Comparison of ENCODE assay signal across 9 cellular contexts in genomic region chr4:69760455-69760854, GRCh38. TPM values are rescaled to one million over a fixed set of nuclear protein-coding genes. Genes with fewer than 3 reads are reported as not detected.
DNase-seq lines count a peak whose midpoint lies in the region; ATAC-seq, FAIRE-seq and TF ChIP-seq lines count a peak whose summit lies in the region.
"Had no signal": no experiment of that assay in that cellular context is flagged by ENCODE, and none has a peak within 500 bp of the region (broad histone marks: within the 10 kb centered on the region; RNA-seq: fewer than 3 reads in every experiment).

Gene SULT1B1, minus strand, starts transcription at chr4:69760620. Its CDS starts 5,403 bp downstream, at chr4:69755217.

- TF ChIP-seq CTCF in HepG2 (CRISPR knock-in tag; IDR thresholded peaks at IDR 0.05) (no peak), upper lobe of right lung (IDR thresholded peaks at IDR 0.05) (no peak)

- H3K4me3 ChIP-seq in HepG2 (replicated peaks in 1 of 3; ENCODE audit: insufficient read depth in 1 of 3, low read depth in 2 of 3, low read length in 3 of 3), result no peak within 1 kb of the TSS
- peak within 1 kb of the TSS; percentile 12 for H3K4me3 ChIP-seq in upper lobe of right lung
- H3K4me3 ChIP-seq: tibial nerve had no signal

- H4K20me1 ChIP-seq in HepG2 (ENCODE audit: insufficient read depth, low read length), result no peaks in the 10 kb centered on the region

- H3K9me3 ChIP-seq in HepG2 (ENCODE audit: low read length) (no peaks in the 10 kb centered on the region), upper lobe of right lung (no peaks in the 10 kb centered on the region)
- H3K9me3 ChIP-seq: tibial nerve had no signal

- no peak within 1 kb of the TSS for H3K9ac ChIP-seq in HepG2 (ENCODE audit: insufficient read depth, low read depth, low read length)

- no peak within 1 kb of the TSS for H2AFZ ChIP-seq in HepG2 (ENCODE audit: low read length)

- POLR2A ChIA-PET in HepG2 (lab: Yijun Ruan, JAX), result no interaction called here

- ATAC-seq in activated naive CD4-positive, alpha-beta T cell treated with anti-CD3 and anti-CD28 coated beads, Interleukin-2, amount 50 U/mL, for 72 hours, result peak; percentile 90 to 92
- ATAC-seq in HepG2 (peak; percentile 49; the same call in 2 of the 3 replicates), upper lobe of right lung (peak; percentile 95), GM21390 (IDR thresholded peaks at IDR 0.05; ENCODE audit: unreplicated experiment) (no peak)

- H3K36me3 Mint-ChIP-seq in activated naive CD4-positive, alpha-beta T cell treated with anti-CD3 and anti-CD28 coated beads, Interleukin-2, amount 50 U/mL, for 72 hours, result peaks cover 7 to 8% of the 10 kb centered on the region in 2 donors

- intact Hi-C loops in HepG2 (cut with micrococcal nuclease; ENCODE audit: unreplicated experiment) (no loop called here), upper lobe of right lung (cut with DNase I) (no loop called here)

- H3K27me3 ChIP-seq in HepG2 (ENCODE audit: control insufficient read depth in 1 of 2, insufficient read depth in 2 of 2, low read length in 2 of 2), result no peaks in the 10 kb centered on the region
- H3K27me3 ChIP-seq in upper lobe of right lung, result no peaks in the 10 kb centered on the region
- H3K27me3 ChIP-seq: tibial nerve had no signal

- DNase-seq in stimulated activated CD4-positive, alpha-beta T cell treated with anti-CD3 and anti-CD28 coated beads, Interleukin-12 subunit alpha, Interleukin-12 subunit beta, amount 100 ng/mL, for 48 hours (ENCODE audit: low read depth in 2 of 3, low spot score in 1 of 3), result peak in 2 of 3 donors; percentile 8 to 32
- no peak for DNase-seq in stimulated activated CD4-positive, alpha-beta T cell treated with anti-CD3 and anti-CD28 coated beads, Interleukin-12 subunit alpha, Interleukin-12 subunit beta, amount 100 ng/mL, for 4 hours
- peak; percentile 12 to 56 for DNase-seq in activated naive CD4-positive, alpha-beta T cell treated with anti-CD3 and anti-CD28 coated beads, Interleukin-2, amount 50 U/mL, for 72 hours (ENCODE audit: low spot score in 2 of 2)
- DNase-seq in HepG2 (ENCODE audit: low spot score) (no peak), upper lobe of right lung (no peak), SW 1271 (lab: John Stamatoyannopoulos, UW) (no peak), cerebellum (ENCODE audit: low spot score) (no peak)

- TF ChIP-seq EP300 in HepG2 (IDR thresholded peaks at IDR 0.05; ENCODE audit: low read depth in 2 of 2, low read length in 2 of 2) (no peak), HepG2 (CRISPR knock-in tag; IDR thresholded peaks at IDR 0.05; ENCODE audit: borderline replicate concordance) (no peak)

- no TSS peak for BruUV-seq in HepG2 (replicated peaks; lab: Mats Ljungman, UMichigan)

- peak within 1 kb of the TSS; percentile 70 to 96 for H3K27ac Mint-ChIP-seq in activated naive CD4-positive, alpha-beta T cell treated with anti-CD3 and anti-CD28 coated beads, Interleukin-2, amount 50 U/mL, for 72 hours

- no peak for TF ChIP-seq RAD21 in HepG2 (CRISPR knock-in tag; IDR thresholded peaks at IDR 0.05)

- FAIRE-seq in HepG2 (lab: Jason Lieb, UNC), result no peak

- WGBS in HepG2 (ENCODE audit: low lambda C conversion rate), result 71% methylated on average over 2 of the region's 2 CpGs

- CTCF ChIA-PET in HepG2 (lab: Yijun Ruan, JAX; ENCODE audit: low intra/inter-chr PET ratio, low total read pairs), result no interaction called here

- in situ Hi-C loops in HepG2 (cut with HindIII; ENCODE audit: extremely low pct_ligation_motif_present, low pct_unique_long_range_greater_than_20kb), result no loop called here

- TF ChIP-seq POLR2A in HepG2 (IDR thresholded peaks at IDR 0.05; ENCODE audit: insufficient read depth in 1 of 2, low read depth in 2 of 2, low read length in 2 of 2), result no peak

- no peak within 1 kb of the TSS for H3K4me2 ChIP-seq in HepG2 (ENCODE audit: low read depth, low read length)

- peak within 1 kb of the TSS; percentile 7 for H3K27ac ChIP-seq in HepG2 (ENCODE audit: extremely low read length, insufficient read depth, low read length)
- peak within 1 kb of the TSS; percentile 37 for H3K27ac ChIP-seq in upper lobe of right lung

- H3K79me2 ChIP-seq in HepG2 (ENCODE audit: insufficient read depth, low read length), result no peaks in the 10 kb centered on the region

- H3K9me3 Mint-ChIP-seq in activated naive CD4-positive, alpha-beta T cell treated with anti-CD3 and anti-CD28 coated beads, Interleukin-2, amount 50 U/mL, for 72 hours, result no peaks in the 10 kb centered on the region

- no peaks in the 10 kb centered on the region for H3K36me3 ChIP-seq in HepG2 (replicated peaks in 1 of 2; ENCODE audit: control insufficient read depth in 1 of 2, insufficient read depth in 2 of 2, low read length in 2 of 2)
- no peaks in the 10 kb centered on the region for H3K36me3 ChIP-seq in upper lobe of right lung
- H3K36me3 ChIP-seq: tibial nerve had no signal

- H3K4me1 ChIP-seq in HepG2 (ENCODE audit: insufficient read depth, low read length), result peaks cover 36% of the 10 kb centered on the region
- no peaks in the 10 kb centered on the region for H3K4me1 ChIP-seq in upper lobe of right lung

TF ChIP-seq in HepG2, 621 proteins besides CTCF, POLR2A, EP300 and RAD21 (continues in another document):
- no peak for TF ChIP-seq FLYWCH1 (CRISPR knock-in tag; IDR thresholded peaks at IDR 0.05)
- peak; percentile 50; the same call in 1 of the 2 replicates for TF ChIP-seq ZNF646 (CRISPR knock-in tag; IDR thresholded peaks at IDR 0.05)
- TF ChIP-seq KDM4B (CRISPR knock-in tag; IDR thresholded peaks at IDR 0.05), result no peak
- TF ChIP-seq TOPORS (CRISPR knock-in tag; IDR thresholded peaks at IDR 0.05), result no peak

RNA-seq across cellular contexts. Expression of gene SULT1B1, which starts in this region (rescaled TPM):
- total RNA-seq in activated naive CD4-positive, alpha-beta T cell treated with anti-CD3 and anti-CD28 coated beads, Interleukin-2, amount 50 U/mL, for 72 hours, result 1 to 10 TPM; 2.4 to 3.2 TPM
- total RNA-seq in HepG2 (2016; rRNA removed; fragmentation: Illumina TruSeq; extraction: Trizol), result 0.20 and 0.21 TPM in 2 replicates
- not detected in 2 replicates for total RNA-seq in HepG2 (2016; cell fraction: cytosol; rRNA removed; fragmentation: Illumina TruSeq; extraction: Trizol; ENCODE audit: low read depth)
- 0.40 and 0.41 TPM in 2 replicates for total RNA-seq in HepG2 (2016; cell fraction: insoluble cytoplasmic fraction; rRNA removed; fragmentation: Illumina TruSeq; extraction: Trizol)
- total RNA-seq in HepG2 (2016; cell fraction: membrane; rRNA removed; fragmentation: Illumina TruSeq; extraction: Trizol), result 0.07 and 0.15 TPM in 2 replicates
- total RNA-seq in HepG2 (2016; cell fraction: nucleus; rRNA removed; fragmentation: Illumina TruSeq; extraction: Trizol), result 0.19 and 0.31 TPM in 2 replicates
- polyA plus RNA-seq in HepG2 (2011; rRNA removed), result 0.25 TPM in 2 replicates
- 0.07 and 0.24 TPM in 2 replicates for polyA plus RNA-seq in HepG2 (2011; cell fraction: cytosol; rRNA removed)
- 0.08 and 0.16 TPM in 2 replicates for polyA plus RNA-seq in HepG2 (2011; cell fraction: nucleus; rRNA removed)
- 0.32 and 0.42 TPM in 2 replicates for polyA plus RNA-seq in HepG2 (2012)
- polyA plus RNA-seq in HepG2 (2016; cell fraction: cytosol; fragmentation: Illumina TruSeq; extraction: Trizol; ENCODE audit: low read depth), result 0.12 TPM in 1 of 2 replicates, not detected in the other
- 0.25 and 0.26 TPM in 2 replicates for polyA plus RNA-seq in HepG2 (2016; cell fraction: insoluble cytoplasmic fraction; fragmentation: Illumina TruSeq; extraction: Trizol; ENCODE audit: low read depth)
- 0.05 TPM in 1 of 2 replicates, not detected in the other for polyA plus RNA-seq in HepG2 (2016; cell fraction: membrane; fragmentation: Illumina TruSeq; extraction: Trizol; ENCODE audit: low read depth)
- 0.05 and 0.14 TPM in 2 replicates for polyA plus RNA-seq in HepG2 (2016; cell fraction: nucleus; fragmentation: Illumina TruSeq; extraction: Trizol; ENCODE audit: insufficient read depth, low read depth)
- 0.05 and 0.30 TPM in 2 replicates for polyA minus RNA-seq in HepG2 (2011; rRNA and poly(A)+ RNA removed; ENCODE audit: low replicate concordance)
- polyA minus RNA-seq in HepG2 (2011; cell fraction: cytosol; rRNA and poly(A)+ RNA removed), result 0.35 and 0.59 TPM in 2 replicates
- polyA minus RNA-seq in HepG2 (2011; cell fraction: nucleus; rRNA and poly(A)+ RNA removed), result 0.39 and 0.62 TPM in 2 replicates
- total RNA-seq in upper lobe of right lung, result 9.2 TPM
- total RNA-seq in cerebellum, result 0.64 TPM

Comparison
In these comparisons a context has a peak if more than half of its experiments do, and no peak if none do; other contexts are left out.
1. DNase-seq: peak in stimulated activated CD4-positive, alpha-beta T cell treated with anti-CD3 and anti-CD28 coated beads, Interleukin-12 subunit alpha, Interleukin-12 subunit beta, amount 100 ng/mL, for 48 hours (2 of 3) and activated naive CD4-positive, alpha-beta T cell treated with anti-CD3 and anti-CD28 coated beads, Interleukin-2, amount 50 U/mL, for 72 hours (2 of 2); none in stimulated activated CD4-positive, alpha-beta T cell treated with anti-CD3 and anti-CD28 coated beads, Interleukin-12 subunit alpha, Interleukin-12 subunit beta, amount 100 ng/mL, for 4 hours (single experiment), HepG2 (single experiment), upper lobe of right lung (single experiment), SW 1271 (0 of 2) and cerebellum (single experiment).
2. Peak in ATAC-seq and H3K27ac ChIP-seq in HepG2; RNA of the gene not detected or under 1 TPM.